ENCODE assay signal across 8 cellular contexts in the genomic region with DNA sequence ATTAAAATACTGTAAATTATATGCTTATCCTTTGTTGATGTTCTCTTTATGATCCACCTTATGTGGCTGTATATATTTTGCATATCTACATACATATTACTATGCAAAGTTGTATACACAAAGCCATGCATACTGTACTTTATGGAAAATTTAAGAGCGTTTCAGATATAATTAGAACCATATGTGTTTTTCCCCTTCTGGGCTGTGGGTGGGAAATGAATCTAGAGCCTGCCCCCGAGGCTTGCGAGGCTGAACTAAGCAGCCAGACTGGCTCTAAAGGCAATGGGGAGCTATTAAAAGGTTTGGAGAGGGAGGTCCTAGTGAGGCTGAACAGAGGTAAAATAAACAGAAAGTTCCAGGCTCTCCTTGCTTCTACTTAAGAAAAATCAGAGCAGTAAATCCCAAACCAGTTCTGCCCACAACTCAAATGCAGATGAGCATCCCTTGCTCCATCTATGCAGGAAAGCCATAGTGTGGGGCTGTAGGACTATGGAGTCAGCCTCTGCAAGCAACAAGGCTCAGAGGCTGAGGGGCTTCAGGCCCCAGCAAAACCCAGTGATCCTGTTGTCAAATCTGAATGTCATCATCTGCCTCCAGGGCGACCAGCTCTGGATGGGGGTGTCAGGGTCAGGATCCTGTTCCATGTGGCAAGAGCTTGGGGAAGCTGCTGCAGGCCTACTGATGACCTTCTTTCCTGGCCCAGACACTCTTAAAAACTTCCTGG. TPM values are rescaled to one million over a fixed set of nuclear protein-coding genes. Genes with fewer than 3 reads are reported as not detected.
A peak's percentile ranks its signal among the peaks of the same experiment; 100 is the strongest.
DNase-seq lines count a peak whose midpoint lies in the region; ATAC-seq and TF ChIP-seq lines count a peak whose summit lies in the region.

No MANE protein-coding gene starts in this region.

- H3K4me1 Mint-ChIP-seq in neural progenitor cell: peaks cover 62% of the 10 kb centered on the region

- DNase-seq in ELF-1 (ENCODE audit: low read depth, low spot score) (peak; percentile 76), neural progenitor cell (ENCODE audit: low spot score) (no peak), erythroblast (lab: John Stamatoyannopoulos, UW) (no peak), activated gamma-delta T cell (lab: John Stamatoyannopoulos, UW) (no peak), NCI-H748 treated with DMSO at 0.1 percent for 48 hours (lab: John Stamatoyannopoulos, UW) (no peak)

- H3K79me2 ChIP-seq in OCI-LY1 (ENCODE audit: insufficient read depth, low read length): no peaks in the 10 kb centered on the region
- no peaks in the 10 kb centered on the region for H3K79me2 ChIP-seq in neural progenitor cell (ENCODE audit: low read depth)

- H3F3A ChIP-seq in OCI-LY1 (ENCODE audit: insufficient read depth, low read length) (no peaks in the 10 kb centered on the region), neural progenitor cell (ENCODE audit: low read depth) (peaks cover 66% of the 10 kb centered on the region)

- peak overlapping the region; percentile 70 for H3K4me2 ChIP-seq in OCI-LY1 (ENCODE audit: low read length)
- peak overlapping the region; percentile 63 for H3K4me2 ChIP-seq in neural progenitor cell

- H3K9me3 Mint-ChIP-seq in neural progenitor cell: no peaks in the 10 kb centered on the region

- H3K9ac ChIP-seq in OCI-LY1 (ENCODE audit: low read length) (peak overlapping the region; percentile 71), neural progenitor cell (no peak overlapping the region)

- H3K4me3 Mint-ChIP-seq in neural progenitor cell: peak overlapping the region; percentile 74

- no peaks in the 10 kb centered on the region for H3K36me3 Mint-ChIP-seq in neural progenitor cell

- H3K27me3 Mint-ChIP-seq in neural progenitor cell (ENCODE audit: insufficient read depth, low read depth): peaks cover 9% of the 10 kb centered on the region

- H3K4me1 ChIP-seq in OCI-LY1 (ENCODE audit: insufficient read depth, low read length, severe bottlenecking): peaks cover 65% of the 10 kb centered on the region
- H3K4me1 ChIP-seq in ectodermal cell (ENCODE audit: control insufficient read depth, insufficient read depth, low read length): peaks cover 50% of the 10 kb centered on the region
- H3K4me1 ChIP-seq in neural progenitor cell: peaks cover 71% of the 10 kb centered on the region

- H3K36me3 ChIP-seq in OCI-LY1 (ENCODE audit: insufficient read depth, low read length): no peaks in the 10 kb centered on the region
- no peaks in the 10 kb centered on the region for H3K36me3 ChIP-seq in ectodermal cell (ENCODE audit: control insufficient read depth, insufficient read depth, low read length)
- H3K36me3 ChIP-seq in neural progenitor cell: no peaks in the 10 kb centered on the region

- H4K20me1 ChIP-seq in OCI-LY1 (ENCODE audit: insufficient read depth, low read length): no peaks in the 10 kb centered on the region
- H4K20me1 ChIP-seq in neural progenitor cell (ENCODE audit: low read depth): no peaks in the 10 kb centered on the region

- no peaks in the 10 kb centered on the region for H3K9me2 ChIP-seq in OCI-LY1 (ENCODE audit: low read depth, low read length)

- no peak for TF ChIP-seq POLR2A in erythroblast (IDR thresholded peaks at IDR 0.05; ENCODE audit: low read length)

- no peaks in the 10 kb centered on the region for H3K27me3 ChIP-seq in OCI-LY1 (ENCODE audit: insufficient read depth, low read length)
- no peaks in the 10 kb centered on the region for H3K27me3 ChIP-seq in ectodermal cell (ENCODE audit: control insufficient read depth, insufficient read depth, low read length, poor library complexity, severe bottlenecking)
- no peaks in the 10 kb centered on the region for H3K27me3 ChIP-seq in neural progenitor cell

- no peaks in the 10 kb centered on the region for H3K9me3 ChIP-seq in OCI-LY1 (ENCODE audit: low read length)
- no peaks in the 10 kb centered on the region for H3K9me3 ChIP-seq in ectodermal cell (ENCODE audit: control insufficient read depth, low read length)
- H3K9me3 ChIP-seq in neural progenitor cell (ENCODE audit: low read depth): no peaks in the 10 kb centered on the region

- WGBS in ectodermal cell, 2 experiments: 53 to 57% methylated on average over 4 of the region's 4 CpGs

- H3K4me3 ChIP-seq in OCI-LY1 (ENCODE audit: low read depth, low read length, poor library complexity, severe bottlenecking) (peak overlapping the region; percentile 57), ectodermal cell (ENCODE audit: insufficient read depth, low read depth, low read length) (no peak overlapping the region), neural progenitor cell (peak overlapping the region; percentile 17)

- no peak for TF ChIP-seq CTCF in OCI-LY1 (IDR thresholded peaks at IDR 0.05; ENCODE audit: low read length)
- TF ChIP-seq CTCF in neural progenitor cell (IDR thresholded peaks at IDR 0.05): no peak

- peak overlapping the region; percentile 90 for H3K27ac ChIP-seq in OCI-LY1 (ENCODE audit: low read depth, low read length, poor library complexity, severe bottlenecking)
- peak overlapping the region; percentile 92 for H3K27ac ChIP-seq in ectodermal cell (ENCODE audit: insufficient read depth, low read depth, low read length, poor library complexity, severe bottlenecking)
- peak overlapping the region; percentile 96 for H3K27ac ChIP-seq in neural progenitor cell

- ATAC-seq in GM21390 (IDR thresholded peaks at IDR 0.05; ENCODE audit: unreplicated experiment): no peak

- H2AFZ ChIP-seq in OCI-LY1 (ENCODE audit: low read length) (no peak overlapping the region), neural progenitor cell (replicated peaks) (no peak overlapping the region)

- peak overlapping the region; percentile 99 for H3K27ac Mint-ChIP-seq in neural progenitor cell

RNA-seq across cellular contexts. Expression of a gene that starts 14.1 kb away (rescaled TPM):
- polyA plus RNA-seq in ectodermal cell (2013, experiment 1 of 4): 134 TPM
- 102 TPM for polyA plus RNA-seq in ectodermal cell (2013, experiment 2 of 4)
- polyA plus RNA-seq in ectodermal cell (2013, experiment 3 of 4): 101 TPM
- 107 TPM for polyA plus RNA-seq in ectodermal cell (2013, experiment 4 of 4)
- 257 and 436 TPM in 2 replicates for total RNA-seq in neural progenitor cell (ENCODE audit: low replicate concordance)

RNA-seq across cellular contexts. Expression of a gene that starts 43.6 kb away (rescaled TPM):
- polyA plus RNA-seq in ectodermal cell (2013, experiment 1 of 4): 48.7 TPM
- 51.9 TPM for polyA plus RNA-seq in ectodermal cell (2013, experiment 2 of 4)
- polyA plus RNA-seq in ectodermal cell (2013, experiment 3 of 4): 37.1 TPM
- polyA plus RNA-seq in ectodermal cell (2013, experiment 4 of 4): 40.4 TPM
- total RNA-seq in neural progenitor cell (ENCODE audit: low replicate concordance): 41.8 and 49.5 TPM in 2 replicates

RNA-seq across cellular contexts. Expression of a gene that starts 43.8 kb away (rescaled TPM):
- 101 TPM for polyA plus RNA-seq in ectodermal cell (2013, experiment 1 of 4)
- 107 TPM for polyA plus RNA-seq in ectodermal cell (2013, experiment 2 of 4)
- polyA plus RNA-seq in ectodermal cell (2013, experiment 3 of 4): 86.1 TPM
- 102 TPM for polyA plus RNA-seq in ectodermal cell (2013, experiment 4 of 4)
- 130 and 217 TPM in 2 replicates for total RNA-seq in neural progenitor cell (ENCODE audit: low replicate concordance)
